9 cellular contexts compared by ENCODE assay signal in genomic region chr19:7705387-7706187, GRCh38. TPM values are rescaled to one million over a fixed set of nuclear protein-coding genes. Genes with fewer than 3 reads are reported as not detected.
DNase-seq lines count a peak whose midpoint lies in the region; ATAC-seq and TF ChIP-seq lines count a peak whose summit lies in the region.
"Had no signal": no experiment of that assay in that cellular context is flagged by ENCODE, and none has a peak within 500 bp of the region (broad histone marks: within the 10 kb centered on the region; RNA-seq: fewer than 3 reads in every experiment).

No MANE protein-coding gene starts in this region.

- ATAC-seq in GM19463 (IDR thresholded peaks at IDR 0.05; ENCODE audit: unreplicated experiment) = peak; percentile 51
- peak; percentile 93 to 95 for ATAC-seq in activated T-cell treated with anti-CD3 and anti-CD28 coated beads, Interleukin-2, amount 50 U/mL, for 72 hours (replicated peaks in 1 of 2)
- ATAC-seq in natural killer cell = peak; percentile 80 to 91 (median 82)
- no peak for ATAC-seq in HG02623 (IDR thresholded peaks at IDR 0.05; ENCODE audit: unreplicated experiment)

- no peak overlapping the region for H2AFZ ChIP-seq in GM23248

- no peaks in the 10 kb centered on the region for H3K36me3 Mint-ChIP-seq in activated T-cell treated with anti-CD3 and anti-CD28 coated beads, Interleukin-2, amount 50 U/mL, for 72 hours (ENCODE audit: insufficient read depth in 2 of 2)
- H3K36me3 Mint-ChIP-seq in natural killer cell = no peaks in the 10 kb centered on the region

- no peaks in the 10 kb centered on the region for H3K79me2 ChIP-seq in GM23248 (ENCODE audit: insufficient read depth)

- peak overlapping the region; percentile 9 for H3K27ac Mint-ChIP-seq in activated T-cell treated with anti-CD3 and anti-CD28 coated beads, Interleukin-2, amount 50 U/mL, for 72 hours
- peak overlapping the region in 1 of 2 donors; percentile 65 for H3K27ac Mint-ChIP-seq in natural killer cell

- H3K9ac ChIP-seq in GM23248 = no peak overlapping the region

- DNase-seq in NOMO-1 treated with DMSO at 0.1 percent for 48 hours (lab: John Stamatoyannopoulos, UW; ENCODE audit: unreplicated experiment) = peak; percentile 92
- DNase-seq in activated T-cell treated with anti-CD3 and anti-CD28 coated beads, Interleukin-2, amount 50 U/mL, for 72 hours = peak; percentile 80 to 86
- peak; percentile 35 for DNase-seq in natural killer cell
- DNase-seq in tibial nerve (ENCODE audit: low spot score in 2 of 2) = peak; percentile 19 to 33
- DNase-seq in GM23248 = no peak
- DNase-seq in foreskin fibroblast = no peak

- H4K20me1 ChIP-seq in GM23248 (ENCODE audit: insufficient read depth) = no peaks in the 10 kb centered on the region

- intact Hi-C loops in natural killer cell (cut with micrococcal nuclease) = no loop called here

- H3K27ac ChIP-seq in tibial nerve = peak overlapping the region in 3 of 4 donors; percentile 6 to 53 (median 19)
- H3K27ac ChIP-seq in GM23248 = no peak overlapping the region
- H3K27ac ChIP-seq: thyroid gland had no signal

- H3K4me1 Mint-ChIP-seq in activated T-cell treated with anti-CD3 and anti-CD28 coated beads, Interleukin-2, amount 50 U/mL, for 72 hours (ENCODE audit: low read depth) = peaks cover 39% of the 10 kb centered on the region
- H3K4me1 Mint-ChIP-seq in natural killer cell = peaks cover 16 to 18% of the 10 kb centered on the region in 2 donors

- H3K4me3 Mint-ChIP-seq in activated T-cell treated with anti-CD3 and anti-CD28 coated beads, Interleukin-2, amount 50 U/mL, for 72 hours = peak overlapping the region; percentile 74 to 84
- H3K4me3 Mint-ChIP-seq in natural killer cell = peak overlapping the region; percentile 72

- TF ChIP-seq CTCF in natural killer cell (IDR thresholded peaks at IDR 0.05) (no peak), tibial nerve (IDR thresholded peaks at IDR 0.05) (no peak), foreskin fibroblast (IDR thresholded peaks at IDR 0.05; ENCODE audit: low read depth, low read length) (no peak)

- no peaks in the 10 kb centered on the region for H3K36me3 ChIP-seq in tibial nerve
- H3K36me3 ChIP-seq in GM23248 (ENCODE audit: low read depth) = no peaks in the 10 kb centered on the region
- H3K36me3 ChIP-seq: thyroid gland had no signal

- peaks cover 10% of the 10 kb centered on the region for H3K27me3 Mint-ChIP-seq in activated T-cell treated with anti-CD3 and anti-CD28 coated beads, Interleukin-2, amount 50 U/mL, for 72 hours (ENCODE audit: low read depth)
- H3K27me3 Mint-ChIP-seq in natural killer cell (ENCODE audit: low read depth in 2 of 2) = peaks cover 0 to 5% of the 10 kb centered on the region in 2 donors

- no peaks in the 10 kb centered on the region for H3K9me2 ChIP-seq in GM23248 (ENCODE audit: insufficient read depth)

- WGBS in tibial nerve, 2 donors = 49 to 55% methylated on average over 24 of the region's 24 CpGs
- 44 to 45% methylated on average over 24 of the region's 24 CpGs for WGBS in GM23248 (ENCODE audit: low coverage in 1 of 2, low lambda C conversion rate in 2 of 2, missing lambda C conversion rate in 2 of 2), 2 experiments

- H3K4me2 ChIP-seq in GM23248 (ENCODE audit: unreplicated experiment) = no peak overlapping the region

- TF ChIP-seq POLR2A in tibial nerve (IDR thresholded peaks at IDR 0.05) = no peak

- TF ChIP-seq EP300 in tibial nerve (IDR thresholded peaks at IDR 0.05) = peak in 1 of 2 donors; percentile 42

- H3K9me3 ChIP-seq in tibial nerve (no peaks in the 10 kb centered on the region), GM23248 (ENCODE audit: low read depth) (no peaks in the 10 kb centered on the region)
- H3K9me3 ChIP-seq: thyroid gland had no signal

- H3K4me1 ChIP-seq in tibial nerve (no peaks in the 10 kb centered on the region), GM23248 (ENCODE audit: insufficient read depth) (no peaks in the 10 kb centered on the region)
- H3K4me1 ChIP-seq: thyroid gland had no signal

- H3K4me3 ChIP-seq in tibial nerve (no peak overlapping the region), GM23248 (no peak overlapping the region), foreskin fibroblast (ENCODE audit: low read depth in 1 of 2, low read length in 2 of 2) (no peak overlapping the region)
- H3K4me3 ChIP-seq: thyroid gland had no signal

- peaks cover 0 to 16% of the 10 kb centered on the region in 2 donors for H3K27me3 ChIP-seq in tibial nerve
- no peaks in the 10 kb centered on the region for H3K27me3 ChIP-seq in GM23248 (replicated peaks; ENCODE audit: insufficient read depth)
- H3K27me3 ChIP-seq: thyroid gland had no signal

- H3F3A ChIP-seq in GM23248 (ENCODE audit: insufficient read depth) = no peaks in the 10 kb centered on the region

- H3K9me3 Mint-ChIP-seq in activated T-cell treated with anti-CD3 and anti-CD28 coated beads, Interleukin-2, amount 50 U/mL, for 72 hours = no peaks in the 10 kb centered on the region
- H3K9me3 Mint-ChIP-seq in natural killer cell = no peaks in the 10 kb centered on the region

- in situ Hi-C loops in GM23248 (cut with MboI) = no loop called here

RNA-seq across cellular contexts. Expression of gene FCER2, which starts 3.7 kb away (rescaled TPM):
- total RNA-seq in activated T-cell treated with anti-CD3 and anti-CD28 coated beads, Interleukin-2, amount 50 U/mL, for 72 hours = 1 to 10 TPM; 2.3 to 7.7 TPM
- total RNA-seq in natural killer cell = 1 to 10 TPM in 2 of 3 donors, under 1 TPM in 1; 0.52 to 1.2 (median 1.0) TPM
- 1 to 10 TPM in 1 of 4 donors, under 1 TPM in 1, not detected in 2; 0.90 to 1.0 TPM for total RNA-seq in tibial nerve
- total RNA-seq in GM23248 (2014; rRNA removed; shearing (Covaris generic)) = not detected in 2 replicates
- 0.33 TPM in 1 of 2 replicates, not detected in the other for polyA plus RNA-seq in GM23248 (2016; fragmentation: Nextera tagmentation; extraction: Ambion mirVana)
- total RNA-seq: thyroid gland had no signal

RNA-seq across cellular contexts. Expression of gene TRAPPC5, which starts 25.0 kb away (rescaled TPM):
- 10 to 100 TPM; 73.0 to 78.2 TPM for total RNA-seq in activated T-cell treated with anti-CD3 and anti-CD28 coated beads, Interleukin-2, amount 50 U/mL, for 72 hours
- 10 to 100 TPM; 53.8 to 58.8 (median 54.2) TPM for total RNA-seq in natural killer cell
- total RNA-seq in tibial nerve = 10 to 100 TPM; 26.9 to 47.5 (median 37.0) TPM
- 68.1 and 134 TPM in 2 replicates for total RNA-seq in GM23248 (2014; rRNA removed; shearing (Covaris generic))
- polyA plus RNA-seq in GM23248 (2016; fragmentation: Nextera tagmentation; extraction: Ambion mirVana) = 203 and 207 TPM in 2 replicates

RNA-seq across cellular contexts. Expression of gene CLEC4G, which starts 26.3 kb away (rescaled TPM):
- not detected for total RNA-seq in activated T-cell treated with anti-CD3 and anti-CD28 coated beads, Interleukin-2, amount 50 U/mL, for 72 hours
- total RNA-seq in natural killer cell (not detected), tibial nerve (10 to 100 TPM in 1 of 4 donors, 1 to 10 TPM in 1, under 1 TPM in 1, not detected in 1; 0.59 to 16.5 (median 1.7) TPM)
- not detected in 2 replicates for total RNA-seq in GM23248 (2014; rRNA removed; shearing (Covaris generic))
- polyA plus RNA-seq in GM23248 (2016; fragmentation: Nextera tagmentation; extraction: Ambion mirVana) = not detected in 2 replicates

RNA-seq across cellular contexts. Expression of gene MCEMP1, which starts 28.7 kb away (rescaled TPM):
- total RNA-seq in activated T-cell treated with anti-CD3 and anti-CD28 coated beads, Interleukin-2, amount 50 U/mL, for 72 hours = not detected
- total RNA-seq in natural killer cell (1 to 10 TPM in 2 of 3 donors, under 1 TPM in 1; 0.59 to 4.8 (median 1.8) TPM), tibial nerve (1 to 10 TPM in 1 of 4 donors, not detected in 3; 1.5 TPM)
- total RNA-seq in GM23248 (2014; rRNA removed; shearing (Covaris generic)) = not detected in 2 replicates
- polyA plus RNA-seq in GM23248 (2016; fragmentation: Nextera tagmentation; extraction: Ambion mirVana) = not detected in 2 replicates

RNA-seq across cellular contexts. Expression of gene RETN, which starts 36.7 kb away (rescaled TPM):
- total RNA-seq in activated T-cell treated with anti-CD3 and anti-CD28 coated beads, Interleukin-2, amount 50 U/mL, for 72 hours = not detected
- 1 to 10 TPM in 1 of 3 donors, not detected in 2; 3.8 TPM for total RNA-seq in natural killer cell
- not detected for total RNA-seq in tibial nerve
- not detected in 2 replicates for total RNA-seq in GM23248 (2014; rRNA removed; shearing (Covaris generic))
- not detected in 2 replicates for polyA plus RNA-seq in GM23248 (2016; fragmentation: Nextera tagmentation; extraction: Ambion mirVana)
- total RNA-seq: thyroid gland had no signal

Comparison
In these comparisons a context has a peak if more than half of its experiments do, and no peak if none do; other contexts are left out.
1. DNase-seq: peak in NOMO-1 treated with DMSO at 0.1 percent for 48 hours (single experiment), activated T-cell treated with anti-CD3 and anti-CD28 coated beads, Interleukin-2, amount 50 U/mL, for 72 hours (2 of 2), natural killer cell (single experiment) and tibial nerve (2 of 2); none in GM23248 (single experiment) and foreskin fibroblast (0 of 2).